8 cellular contexts compared by ENCODE assay signal in the genomic region with DNA sequence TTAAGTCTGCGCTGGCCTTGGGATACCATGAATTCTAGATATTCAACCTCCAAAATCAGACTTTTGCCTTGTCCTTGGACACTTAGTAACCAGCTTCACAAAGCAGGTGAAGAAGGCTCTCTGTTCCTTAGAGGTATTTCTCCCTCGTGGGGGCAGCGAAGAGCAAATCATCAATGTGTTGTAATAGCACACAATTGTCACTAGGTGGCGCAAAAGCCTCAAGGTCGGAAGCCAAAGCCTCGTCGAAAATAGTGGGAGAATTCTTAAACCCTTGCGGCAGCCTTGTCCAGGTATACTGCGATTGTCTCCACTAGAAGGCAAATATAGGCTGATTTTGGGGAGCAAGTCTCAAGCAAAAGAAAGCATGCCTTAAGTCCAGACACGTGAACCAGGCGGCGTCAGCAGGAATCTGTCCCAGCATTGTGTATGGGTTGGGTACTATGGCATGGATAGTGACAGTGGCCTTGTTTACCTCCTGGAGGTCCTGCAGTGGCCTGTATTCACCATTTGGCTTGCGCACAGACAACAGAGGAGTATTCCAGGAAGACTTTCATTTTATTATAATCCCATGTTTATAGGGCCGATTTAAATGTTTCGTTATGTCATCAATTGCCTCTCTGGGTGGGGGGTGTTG.
DNase-seq lines count a peak whose midpoint lies in the region; ATAC-seq, FAIRE-seq and TF ChIP-seq lines count a peak whose summit lies in the region.
"Not testable (repeated sequence)": the region's sequence is repeated elsewhere in the genome, so short reads cannot be mapped to it uniquely, and the experiment has no call there.

No MANE protein-coding gene starts in this region.

- FAIRE-seq in GM19239 (lab: Jason Lieb, UNC) = peak; percentile 83

- H3K27me3 ChIP-seq in CD4-positive, alpha-beta T cell (ENCODE audit: control insufficient read depth, insufficient read depth, low read length) = not testable (repeated sequence)

- not testable (repeated sequence) for H3K4me1 Mint-ChIP-seq in CD4-positive, alpha-beta T cell (ENCODE audit: low read depth); activated CD4-positive, alpha-beta T cell treated with anti-CD3 and anti-CD28 coated beads for 36 hours; effector memory CD8-positive, alpha-beta T cell (ENCODE audit: low read depth in 2 of 2)

- DNase-seq in CD4-positive, alpha-beta T cell; GM19239 (ENCODE audit: insufficient read length, low spot score); activated CD4-positive, alpha-beta T cell treated with anti-CD3 and anti-CD28 coated beads for 36 hours; effector memory CD8-positive, alpha-beta T cell; stimulated activated naive CD8-positive, alpha-beta T cell treated with anti-CD3 and anti-CD28 coated beads, Interleukin-15, Interleukin-2, amounts not matched to agents 100 U/mL and 50 U/mL, for 24 hours: not testable (repeated sequence)

- TF ChIP-seq CTCF in CD4-positive, alpha-beta T cell (IDR thresholded peaks at IDR 0.05) = not testable (repeated sequence)

- not testable (repeated sequence) for H3K27me3 Mint-ChIP-seq in CD4-positive, alpha-beta T cell; activated CD4-positive, alpha-beta T cell treated with anti-CD3 and anti-CD28 coated beads for 36 hours; effector memory CD8-positive, alpha-beta T cell

- not testable (repeated sequence) for H3K4me3 Mint-ChIP-seq in CD4-positive, alpha-beta T cell; activated CD4-positive, alpha-beta T cell treated with anti-CD3 and anti-CD28 coated beads for 36 hours; effector memory CD8-positive, alpha-beta T cell

- ATAC-seq in CD4-positive, alpha-beta T cell (ENCODE audit: poor library complexity) = peak; percentile 37
- ATAC-seq in HG02588 (IDR thresholded peaks at IDR 0.05; ENCODE audit: unreplicated experiment) (peak; percentile 57), HG02981 (IDR thresholded peaks at IDR 0.05; ENCODE audit: unreplicated experiment) (peak; percentile 55), HG03565 (IDR thresholded peaks at IDR 0.05; ENCODE audit: unreplicated experiment) (peak; percentile 54)
- ATAC-seq in activated CD4-positive, alpha-beta T cell treated with anti-CD3 and anti-CD28 coated beads for 36 hours = peak; percentile 33
- ATAC-seq in effector memory CD8-positive, alpha-beta T cell (replicated peaks) = peak; percentile 62
- ATAC-seq in stimulated activated naive CD8-positive, alpha-beta T cell treated with anti-CD3 and anti-CD28 coated beads, Interleukin-15, Interleukin-2, amounts not matched to agents 100 U/mL and 50 U/mL, for 24 hours = peak; percentile 43

- POLR2A ChIA-PET in CD4-positive, alpha-beta T cell (lab: Charles Lee); activated CD4-positive, alpha-beta T cell treated with anti-CD3 and anti-CD28 coated beads for 36 hours (lab: Charles Lee): not testable (repeated sequence)

- H3K27ac ChIP-seq in CD4-positive, alpha-beta T cell (ENCODE audit: low read depth, low read length) = not testable (repeated sequence)

- intact Hi-C loops in CD4-positive, alpha-beta T cell (cut with DNase I, micrococcal nuclease); activated CD4-positive, alpha-beta T cell treated with anti-CD3 and anti-CD28 coated beads for 36 hours (cut with DNase I, micrococcal nuclease): not testable (repeated sequence)

- H3K27ac Mint-ChIP-seq in CD4-positive, alpha-beta T cell; activated CD4-positive, alpha-beta T cell treated with anti-CD3 and anti-CD28 coated beads for 36 hours; effector memory CD8-positive, alpha-beta T cell: not testable (repeated sequence)

- not testable (repeated sequence) for H3K36me3 Mint-ChIP-seq in CD4-positive, alpha-beta T cell (ENCODE audit: low read depth); activated CD4-positive, alpha-beta T cell treated with anti-CD3 and anti-CD28 coated beads for 36 hours (ENCODE audit: low read depth); effector memory CD8-positive, alpha-beta T cell (ENCODE audit: insufficient read depth)

- CTCF ChIA-PET in CD4-positive, alpha-beta T cell (lab: Charles Lee); activated CD4-positive, alpha-beta T cell treated with anti-CD3 and anti-CD28 coated beads for 36 hours (lab: Charles Lee): not testable (repeated sequence)

- not testable (repeated sequence) for H3K9me3 ChIP-seq in CD4-positive, alpha-beta T cell (ENCODE audit: control insufficient read depth, low read length)

- not testable (repeated sequence) for H3K9me3 Mint-ChIP-seq in CD4-positive, alpha-beta T cell; activated CD4-positive, alpha-beta T cell treated with anti-CD3 and anti-CD28 coated beads for 36 hours (ENCODE audit: low read depth); effector memory CD8-positive, alpha-beta T cell
